8 cellular contexts compared by ENCODE assay signal in the genomic region with DNA sequence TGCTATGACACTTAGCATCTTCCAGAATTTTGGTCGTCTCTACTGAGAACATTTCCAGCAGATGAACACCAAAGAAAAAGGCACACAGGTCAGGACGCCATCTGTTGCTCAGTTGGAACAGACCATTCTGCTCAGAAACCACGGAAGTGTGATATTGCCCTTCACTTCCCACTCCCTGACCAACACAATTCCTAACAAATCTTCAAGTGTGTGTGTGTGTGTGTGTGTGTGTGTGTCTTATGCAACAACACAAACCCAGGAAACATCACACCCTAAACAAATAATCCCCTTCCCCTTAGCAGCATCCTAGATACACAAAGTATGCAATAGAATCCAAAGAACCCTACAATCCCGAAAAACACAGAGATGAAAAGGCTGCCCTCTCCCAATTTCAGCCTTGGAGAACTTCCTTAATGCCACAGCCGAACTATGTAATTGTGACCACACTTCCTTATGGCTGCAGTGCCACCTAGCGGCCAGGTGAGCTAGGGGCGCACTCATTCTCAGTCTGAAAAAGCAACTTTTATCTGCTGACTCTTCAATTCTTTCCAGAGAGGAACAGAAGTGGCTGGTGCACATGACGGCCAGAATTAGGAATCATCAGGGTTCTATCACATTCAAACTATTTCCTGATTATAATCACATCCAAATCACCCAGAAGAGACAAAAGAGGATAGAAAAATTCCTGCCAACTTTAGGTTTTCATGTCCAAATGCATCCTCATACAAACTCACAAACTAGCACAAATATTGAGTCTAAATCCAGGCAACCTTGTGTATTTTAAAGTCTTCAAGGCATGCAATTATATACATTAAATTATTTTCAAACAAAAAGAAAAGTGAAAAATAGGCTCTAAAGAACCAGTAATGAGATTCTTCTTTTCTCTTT.
DNase-seq lines count a peak whose midpoint lies in the region; ATAC-seq and TF ChIP-seq lines count a peak whose summit lies in the region.

No MANE protein-coding gene starts in this region.

- H3K4me1 Mint-ChIP-seq in chondrocyte (ENCODE audit: low read depth) = peaks cover 16% of the 10 kb centered on the region

- no peaks in the 10 kb centered on the region for H3K36me3 Mint-ChIP-seq in chondrocyte (ENCODE audit: low read depth)

- no peak overlapping the region for H3K4me3 ChIP-seq in left lung

- TF ChIP-seq CTCF in chondrocyte (IDR thresholded peaks at IDR 0.05) (peak; percentile 96), left lung (IDR thresholded peaks at IDR 0.05) (peak; percentile 77 to 80)

- no peak overlapping the region for H3K27ac ChIP-seq in left lung

- no peaks in the 10 kb centered on the region for H3K4me1 ChIP-seq in left lung

- intact Hi-C loops in left lung (cut with DNase I) = no loop called here

- H3K36me3 ChIP-seq in left lung = no peaks in the 10 kb centered on the region

- H3K9me3 ChIP-seq in left lung = no peaks in the 10 kb centered on the region

- H3K4me3 Mint-ChIP-seq in chondrocyte (ENCODE audit: unreplicated experiment) = peak overlapping the region; percentile 33

- no peaks in the 10 kb centered on the region for H3K9me3 Mint-ChIP-seq in chondrocyte (ENCODE audit: low read depth)

- H3K27me3 ChIP-seq in left lung = no peaks in the 10 kb centered on the region

- ATAC-seq in GM18858 (IDR thresholded peaks at IDR 0.05; ENCODE audit: unreplicated experiment) (peak; percentile 87), HG03066 (IDR thresholded peaks at IDR 0.05; ENCODE audit: low read depth, unreplicated experiment) (peak; percentile 92), left lung (peak; percentile 99)

- no peaks in the 10 kb centered on the region for H3K27me3 Mint-ChIP-seq in chondrocyte (ENCODE audit: low read depth)

- DNase-seq in AG08396 (ENCODE audit: low spot score) = peak; percentile 79
- DNase-seq in NCI-H2227 (lab: John Stamatoyannopoulos, UW; ENCODE audit: unreplicated experiment) = peak; percentile 48
- DNase-seq in activated CD4-positive, CD25-positive, alpha-beta regulatory T cell treated with anti-CD3 and anti-CD28 coated beads, Interleukin-2, amount 50 U/mL, for 72 hours = peak; percentile 71
- no peak for DNase-seq in chondrocyte (ENCODE audit: low spot score)
- peak; percentile 54 to 84 for DNase-seq in left lung
- DNase-seq in stimulated activated CD8-positive, alpha-beta memory T cell treated with anti-CD3 and anti-CD28 coated beads, Interleukin-12 subunit alpha, Interleukin-12 subunit beta, amount 100 ng/mL, for 1 hour (ENCODE audit: low read depth) = peak; percentile 39

- H3K27ac Mint-ChIP-seq in chondrocyte (ENCODE audit: unreplicated experiment) = no peak overlapping the region
